ENCODE assay signal across 16 cellular contexts in genomic region chr16:10780628-10781027, GRCh38.
A peak's percentile ranks its signal among the peaks of the same experiment; 100 is the strongest.
DNase-seq lines count a peak whose midpoint lies in the region; ATAC-seq, FAIRE-seq and TF ChIP-seq lines count a peak whose summit lies in the region.
"Had no signal": no experiment of that assay in that cellular context is flagged by ENCODE, and none has a peak within 500 bp of the region (broad histone marks: within the 10 kb centered on the region; RNA-seq: fewer than 3 reads in every experiment).

No MANE protein-coding gene starts in this region.

- peak overlapping the region; percentile 65 for H3K4me2 ChIP-seq in OCI-LY3 (ENCODE audit: low read length)
- H3K4me2 ChIP-seq: A549 had no signal

- peak; percentile 42 for ATAC-seq in GM21825 (IDR thresholded peaks at IDR 0.05; ENCODE audit: unreplicated experiment)
- ATAC-seq: HCT116 had no signal

- no peak for TF ChIP-seq CTCF in OCI-LY3 (IDR thresholded peaks at IDR 0.05; ENCODE audit: low read depth, low read length)

- DNase-seq in GM18507 (ENCODE audit: extremely low spot score, insufficient read length, low read depth) (no peak), ecto neural progenitor cell (ENCODE audit: low spot score) (no peak), MV-4-11 (lab: John Stamatoyannopoulos, UW) (no peak), NCI-H1930 (lab: John Stamatoyannopoulos, UW) (no peak), SIG-M5 treated with dmso at 0.1 percent for 504 hours (lab: John Stamatoyannopoulos, UW; ENCODE audit: unreplicated experiment) (no peak)
- DNase-seq: BE2C; CD4-positive, alpha-beta memory T cell; DMS79; GM23248; KG1 had no signal

- H2AFZ ChIP-seq in OCI-LY3 (ENCODE audit: low read depth, low read length), result no peak overlapping the region; the same call in 1 of the 2 replicates
- H2AFZ ChIP-seq: GM23248 had no signal

- H3K4me3 ChIP-seq in OCI-LY3 (ENCODE audit: low read length), result peak overlapping the region; percentile 5; the same call in 1 of the 2 replicates
- H3K4me3 ChIP-seq: A549, GM23248 had no signal

- H3K9ac ChIP-seq in OCI-LY3 (ENCODE audit: low read length), result peak overlapping the region; percentile 0; the same call in 1 of the 2 replicates
- H3K9ac ChIP-seq: GM23248 had no signal

- no peaks in the 10 kb centered on the region for H4K20me1 ChIP-seq in OCI-LY3 (ENCODE audit: insufficient read depth, low read length)

- H3K9me3 ChIP-seq in OCI-LY3 (ENCODE audit: insufficient read depth, low read length), result no peaks in the 10 kb centered on the region
- H3K9me3 ChIP-seq: A549, BE2C had no signal

- peak; percentile 58 for FAIRE-seq in GM18507 (lab: Jason Lieb, UNC)
- FAIRE-seq: A549, H54 had no signal

- H3K27ac ChIP-seq in OCI-LY3 (ENCODE audit: low read length), result no peak overlapping the region; the same call in 1 of the 2 replicates
- H3K27ac ChIP-seq: A549, C4-2B, GM23248 had no signal

- peaks cover 49% of the 10 kb centered on the region for H3K4me1 ChIP-seq in OCI-LY3 (ENCODE audit: low read length)
- H3K4me1 ChIP-seq: A549, BE2C had no signal

- no peaks in the 10 kb centered on the region for H3K79me2 ChIP-seq in OCI-LY3 (ENCODE audit: low read length)

- H3K27me3 ChIP-seq in OCI-LY3 (ENCODE audit: low read depth, low read length), result peaks cover 4% of the 10 kb centered on the region
- H3K27me3 ChIP-seq: BE2C had no signal

- H3K36me3 ChIP-seq in OCI-LY3 (replicated peaks; ENCODE audit: low read depth, low read length), result no peaks in the 10 kb centered on the region
- H3K36me3 ChIP-seq: BE2C had no signal
